Comparison of ENCODE assay signal across 8 cellular contexts in genomic region chr11:65430406-65431217, GRCh38. TPM values are rescaled to one million over a fixed set of nuclear protein-coding genes. Genes with fewer than 3 reads are reported as not detected.
DNase-seq lines count a peak whose midpoint lies in the region; ATAC-seq, FAIRE-seq and TF ChIP-seq lines count a peak whose summit lies in the region.

No MANE protein-coding gene starts in this region.

- FAIRE-seq in HepG2 (lab: Jason Lieb, UNC), result no peak

- H3K27me3 Mint-ChIP-seq in activated naive CD4-positive, alpha-beta T cell treated with anti-CD3 and anti-CD28 coated beads, Interleukin-2, amount 10 ng/mL, durations not matched to agents 7 days and 5 days, result no peaks in the 10 kb centered on the region
- H3K27me3 Mint-ChIP-seq in activated naive CD8-positive, alpha-beta T cell treated with anti-CD3 and anti-CD28 coated beads, Interleukin-2, amount 10 ng/mL, durations not matched to agents 7 days and 5 days, result no peaks in the 10 kb centered on the region

- H3K9me3 ChIP-seq in HepG2 (ENCODE audit: low read length), result no peaks in the 10 kb centered on the region
- H3K9me3 ChIP-seq in upper lobe of left lung, result no peaks in the 10 kb centered on the region

- peak overlapping the region; percentile 97 for H3K27ac Mint-ChIP-seq in activated naive CD4-positive, alpha-beta T cell treated with anti-CD3 and anti-CD28 coated beads, Interleukin-2, amount 10 ng/mL, durations not matched to agents 7 days and 5 days
- H3K27ac Mint-ChIP-seq in activated naive CD8-positive, alpha-beta T cell treated with anti-CD3 and anti-CD28 coated beads, Interleukin-2, amount 10 ng/mL, durations not matched to agents 7 days and 5 days, result peak overlapping the region; percentile 94

- peak; percentile 38 for DNase-seq in activated naive CD4-positive, alpha-beta T cell treated with anti-CD3 and anti-CD28 coated beads, Interleukin-2, amount 10 ng/mL, durations not matched to agents 7 days and 5 days
- no peak for DNase-seq in activated naive CD4-positive, alpha-beta T cell treated with Interleukin-2 at 50 U/mL for 16 hours
- DNase-seq in activated naive CD8-positive, alpha-beta T cell treated with anti-CD3 and anti-CD28 coated beads, Interleukin-2, amount 10 ng/mL, durations not matched to agents 7 days and 5 days, result peak; percentile 10
- DNase-seq in HepG2 (ENCODE audit: low spot score) (no peak), upper lobe of left lung (peak in 1 of 2 donors; percentile 21), GM10248 (ENCODE audit: extremely low spot score) (no peak)
- no peak for DNase-seq in effector CD8-positive, alpha-beta T cell (lab: John Stamatoyannopoulos, UW)

- TF ChIP-seq EP300 in HepG2 (IDR thresholded peaks at IDR 0.05; ENCODE audit: low read depth in 2 of 2, low read length in 2 of 2) (no peak), HepG2 (CRISPR knock-in tag; IDR thresholded peaks at IDR 0.05; ENCODE audit: borderline replicate concordance) (no peak), upper lobe of left lung (IDR thresholded peaks at IDR 0.05) (no peak)

- H3K4me2 ChIP-seq in HepG2 (ENCODE audit: low read depth, low read length), result peak overlapping the region; percentile 95

- peak; percentile 14 for ATAC-seq in activated naive CD8-positive, alpha-beta T cell treated with anti-CD3 and anti-CD28 coated beads, Interleukin-2, amount 10 ng/mL, durations not matched to agents 7 days and 5 days (ENCODE audit: low read depth)
- ATAC-seq in HepG2 (peak; percentile 1; the same call in 2 of the 3 replicates), upper lobe of left lung (ENCODE audit: low FRiP score in 2 of 2) (no peak), GM19463 (IDR thresholded peaks at IDR 0.05; ENCODE audit: unreplicated experiment) (no peak)

- peaks cover 88% of the 10 kb centered on the region for H3K4me1 Mint-ChIP-seq in activated naive CD4-positive, alpha-beta T cell treated with anti-CD3 and anti-CD28 coated beads, Interleukin-2, amount 10 ng/mL, durations not matched to agents 7 days and 5 days
- H3K4me1 Mint-ChIP-seq in activated naive CD8-positive, alpha-beta T cell treated with anti-CD3 and anti-CD28 coated beads, Interleukin-2, amount 10 ng/mL, durations not matched to agents 7 days and 5 days, result peaks cover 82% of the 10 kb centered on the region

- H2AFZ ChIP-seq in HepG2 (ENCODE audit: low read length), result no peak overlapping the region

- H3K27me3 ChIP-seq in HepG2 (ENCODE audit: control insufficient read depth in 1 of 2, insufficient read depth in 2 of 2, low read length in 2 of 2), result no peaks in the 10 kb centered on the region
- H3K27me3 ChIP-seq in upper lobe of left lung, result no peaks in the 10 kb centered on the region

- H3K27ac ChIP-seq in HepG2 (ENCODE audit: extremely low read length, insufficient read depth, low read length), result peak overlapping the region; percentile 41
- H3K27ac ChIP-seq in upper lobe of left lung, result peak overlapping the region; percentile 97 to 100 (median 100)

- H3K9me3 Mint-ChIP-seq in activated naive CD4-positive, alpha-beta T cell treated with anti-CD3 and anti-CD28 coated beads, Interleukin-2, amount 10 ng/mL, durations not matched to agents 7 days and 5 days, result no peaks in the 10 kb centered on the region
- no peaks in the 10 kb centered on the region for H3K9me3 Mint-ChIP-seq in activated naive CD8-positive, alpha-beta T cell treated with anti-CD3 and anti-CD28 coated beads, Interleukin-2, amount 10 ng/mL, durations not matched to agents 7 days and 5 days

- POLR2A ChIA-PET in activated naive CD8-positive, alpha-beta T cell treated with anti-CD3 and anti-CD28 coated beads, Interleukin-2, amount 10 ng/mL, durations not matched to agents 7 days and 5 days (lab: Charles Lee), result interaction anchor here (0.8 to 19.6 kb wide), 8 partner anchors 12 to 144 kb away, joined by 3 to 2884 read pairs (median 4); partner anchors contain the start of genes MALAT1, NEAT1 and ZNRD2
- POLR2A ChIA-PET in HepG2 (lab: Yijun Ruan, JAX), result interaction anchor here (0.8 to 17.8 kb wide), 6 partner anchors 13 to 72 kb away, joined by 3 to 952 read pairs (median 4); partner anchors contain the start of gene MALAT1
- POLR2A ChIA-PET in GM10248 (lab: Yijun Ruan, JAX), result interaction anchor here (0.9 to 1.6 kb wide), 6 partner anchors 11 to 80 kb away, joined by 3 to 7 read pairs (median 3); partner anchors contain the start of gene MALAT1

- TF ChIP-seq POLR2A in HepG2 (IDR thresholded peaks at IDR 0.05; ENCODE audit: insufficient read depth in 1 of 2, low read depth in 2 of 2, low read length in 2 of 2), result peak in 1 of 2 experiments; percentile 69; a peak in 2 of 4 replicates
- TF ChIP-seq POLR2A in upper lobe of left lung (IDR thresholded peaks at IDR 0.05), result no peak

- no TSS peak for BruUV-seq in HepG2 (replicated peaks; lab: Mats Ljungman, UMichigan)

- H3K36me3 Mint-ChIP-seq in activated naive CD4-positive, alpha-beta T cell treated with anti-CD3 and anti-CD28 coated beads, Interleukin-2, amount 10 ng/mL, durations not matched to agents 7 days and 5 days, result peaks cover 75% of the 10 kb centered on the region
- peaks cover 48% of the 10 kb centered on the region for H3K36me3 Mint-ChIP-seq in activated naive CD8-positive, alpha-beta T cell treated with anti-CD3 and anti-CD28 coated beads, Interleukin-2, amount 10 ng/mL, durations not matched to agents 7 days and 5 days

- H3K4me3 ChIP-seq in HepG2 (replicated peaks in 1 of 3; ENCODE audit: insufficient read depth in 1 of 3, low read depth in 2 of 3, low read length in 3 of 3) (0 out of 6 replicates have a peak overlapping the region, but pooled peaks of 1 of the 3 experiments have one; percentile 42), upper lobe of left lung (peak overlapping the region; percentile 0 to 79 (median 42))

- H3K4me1 ChIP-seq in HepG2 (ENCODE audit: insufficient read depth, low read length), result peaks cover 89% of the 10 kb centered on the region
- H3K4me1 ChIP-seq in upper lobe of left lung, result peaks cover 59 to 89% (median 73%) of the 10 kb centered on the region in 4 donors

- H3K36me3 ChIP-seq in HepG2 (replicated peaks in 1 of 2; ENCODE audit: control insufficient read depth in 1 of 2, insufficient read depth in 2 of 2, low read length in 2 of 2) (peaks cover 5 to 16% of the 10 kb centered on the region in 2 experiments; a peak in 4 of 5 replicates), upper lobe of left lung (peaks cover 13 to 81% (median 22%) of the 10 kb centered on the region in 4 donors)

- no peak for TF ChIP-seq CTCF in HepG2 (CRISPR knock-in tag; IDR thresholded peaks at IDR 0.05)
- TF ChIP-seq CTCF in upper lobe of left lung (IDR thresholded peaks at IDR 0.05), result no peak
- TF ChIP-seq CTCF in GM10248 (IDR thresholded peaks at IDR 0.05; ENCODE audit: control extremely low read depth, extremely low read depth, low read depth, missing control alignments), result no peak

- peak overlapping the region; percentile 87 for H3K4me3 Mint-ChIP-seq in activated naive CD4-positive, alpha-beta T cell treated with anti-CD3 and anti-CD28 coated beads, Interleukin-2, amount 10 ng/mL, durations not matched to agents 7 days and 5 days
- peak overlapping the region; percentile 100 for H3K4me3 Mint-ChIP-seq in activated naive CD8-positive, alpha-beta T cell treated with anti-CD3 and anti-CD28 coated beads, Interleukin-2, amount 10 ng/mL, durations not matched to agents 7 days and 5 days

- H3K79me2 ChIP-seq in HepG2 (ENCODE audit: insufficient read depth, low read length), result peaks cover 82% of the 10 kb centered on the region

- in situ Hi-C loops in HepG2 (cut with HindIII; ENCODE audit: extremely low pct_ligation_motif_present, low pct_unique_long_range_greater_than_20kb), result no loop called here

- WGBS in HepG2 (ENCODE audit: low lambda C conversion rate), result 72% methylated on average over 6 of the region's 6 CpGs
- WGBS in upper lobe of left lung, 2 donors, result 19 to 22% methylated on average over 6 of the region's 6 CpGs

- CTCF ChIA-PET in activated naive CD4-positive, alpha-beta T cell treated with anti-CD3 and anti-CD28 coated beads, Interleukin-2, amount 10 ng/mL, durations not matched to agents 7 days and 5 days (lab: Charles Lee), result interaction anchor here (0.8 to 1.3 kb wide), 7 partner anchors 10 to 79 kb away, joined by 3 to 6 read pairs (median 3); no protein-coding TSS in a partner anchor
- CTCF ChIA-PET in HepG2 (lab: Yijun Ruan, JAX; ENCODE audit: low intra/inter-chr PET ratio, low total read pairs) (interaction anchor here (1.6 kb wide), 1 partner anchor 15 kb away, joined by 6 read pairs; no protein-coding TSS in a partner anchor), GM10248 (lab: Yijun Ruan, JAX) (interaction anchor here (1.1 to 1.6 kb wide), 4 partner anchors 14 to 82 kb away, joined by 3 to 8 read pairs (median 4); no protein-coding TSS in a partner anchor)

- peaks cover 100% of the 10 kb centered on the region for H4K20me1 ChIP-seq in HepG2 (ENCODE audit: insufficient read depth, low read length)

- intact Hi-C loops in HepG2 (cut with micrococcal nuclease; ENCODE audit: unreplicated experiment), result no loop called here

- no peak for TF ChIP-seq RAD21 in HepG2 (CRISPR knock-in tag; IDR thresholded peaks at IDR 0.05)

- H3K9ac ChIP-seq in HepG2 (ENCODE audit: insufficient read depth, low read depth, low read length), result no peak overlapping the region

RNA-seq across cellular contexts. Expression of gene NEAT1, which starts 8.0 kb away (rescaled TPM):
- total RNA-seq in activated naive CD8-positive, alpha-beta T cell treated with anti-CD3 and anti-CD28 coated beads, Interleukin-2, amount 10 ng/mL, durations not matched to agents 7 days and 5 days, result 100 to 1,000 TPM; 402 to 407 TPM
- total RNA-seq in HepG2 (2016; rRNA removed; fragmentation: Illumina TruSeq; extraction: Trizol) (10.5 and 20.5 TPM in 2 replicates), upper lobe of left lung (1,000 to 10,000 TPM in 3 of 6 donors, 100 to 1,000 TPM in 3; 245 to 3,084 (median 1,019) TPM)
- 2.2 and 2.6 TPM in 2 replicates for total RNA-seq in HepG2 (2016; cell fraction: cytosol; rRNA removed; fragmentation: Illumina TruSeq; extraction: Trizol; ENCODE audit: low read depth)
- total RNA-seq in HepG2 (2016; cell fraction: insoluble cytoplasmic fraction; rRNA removed; fragmentation: Illumina TruSeq; extraction: Trizol), result 8.4 and 21.3 TPM in 2 replicates
- 7.8 and 8.3 TPM in 2 replicates for total RNA-seq in HepG2 (2016; cell fraction: membrane; rRNA removed; fragmentation: Illumina TruSeq; extraction: Trizol)
- 196 and 220 TPM in 2 replicates for total RNA-seq in HepG2 (2016; cell fraction: nucleus; rRNA removed; fragmentation: Illumina TruSeq; extraction: Trizol)
- 41.2 and 41.3 TPM in 2 replicates for polyA plus RNA-seq in HepG2 (2011; rRNA removed)
- 13.0 and 13.4 TPM in 2 replicates for polyA plus RNA-seq in HepG2 (2011; cell fraction: cytosol; rRNA removed)
- 222 and 327 TPM in 2 replicates for polyA plus RNA-seq in HepG2 (2011; cell fraction: nucleus; rRNA removed)
- polyA plus RNA-seq in HepG2 (2012), result 288 and 371 TPM in 2 replicates
- 3.6 and 4.3 TPM in 2 replicates for polyA plus RNA-seq in HepG2 (2016; cell fraction: cytosol; fragmentation: Illumina TruSeq; extraction: Trizol; ENCODE audit: low read depth)
- polyA plus RNA-seq in HepG2 (2016; cell fraction: insoluble cytoplasmic fraction; fragmentation: Illumina TruSeq; extraction: Trizol; ENCODE audit: low read depth), result 54.0 and 61.1 TPM in 2 replicates
- 47.1 and 54.4 TPM in 2 replicates for polyA plus RNA-seq in HepG2 (2016; cell fraction: membrane; fragmentation: Illumina TruSeq; extraction: Trizol; ENCODE audit: low read depth)
- polyA plus RNA-seq in HepG2 (2016; cell fraction: nucleus; fragmentation: Illumina TruSeq; extraction: Trizol; ENCODE audit: insufficient read depth, low read depth), result 577 and 628 TPM in 2 replicates
- 64.6 and 225 TPM in 2 replicates for polyA minus RNA-seq in HepG2 (2011; rRNA and poly(A)+ RNA removed; ENCODE audit: low replicate concordance)
- polyA minus RNA-seq in HepG2 (2011; cell fraction: cytosol; rRNA and poly(A)+ RNA removed), result 17.3 and 20.2 TPM in 2 replicates
- polyA minus RNA-seq in HepG2 (2011; cell fraction: nucleus; rRNA and poly(A)+ RNA removed), result 1,479 and 1,737 TPM in 2 replicates

RNA-seq across cellular contexts. Expression of gene FRMD8, which starts 44.2 kb away (rescaled TPM):
- total RNA-seq in activated naive CD8-positive, alpha-beta T cell treated with anti-CD3 and anti-CD28 coated beads, Interleukin-2, amount 10 ng/mL, durations not matched to agents 7 days and 5 days, result 10 to 100 TPM; 51.5 to 55.4 TPM
- 18.0 and 20.6 TPM in 2 replicates for total RNA-seq in HepG2 (2016; rRNA removed; fragmentation: Illumina TruSeq; extraction: Trizol)
- total RNA-seq in HepG2 (2016; cell fraction: cytosol; rRNA removed; fragmentation: Illumina TruSeq; extraction: Trizol; ENCODE audit: low read depth), result 2.2 and 2.9 TPM in 2 replicates
- total RNA-seq in HepG2 (2016; cell fraction: insoluble cytoplasmic fraction; rRNA removed; fragmentation: Illumina TruSeq; extraction: Trizol), result 17.5 and 22.6 TPM in 2 replicates
- total RNA-seq in HepG2 (2016; cell fraction: membrane; rRNA removed; fragmentation: Illumina TruSeq; extraction: Trizol), result 5.3 and 6.3 TPM in 2 replicates
- total RNA-seq in HepG2 (2016; cell fraction: nucleus; rRNA removed; fragmentation: Illumina TruSeq; extraction: Trizol), result 12.4 and 14.6 TPM in 2 replicates
- polyA plus RNA-seq in HepG2 (2011; rRNA removed), result 5.8 and 9.4 TPM in 2 replicates
- polyA plus RNA-seq in HepG2 (2011; cell fraction: cytosol; rRNA removed), result 5.9 and 6.7 TPM in 2 replicates
- 26.7 and 32.6 TPM in 2 replicates for polyA plus RNA-seq in HepG2 (2011; cell fraction: nucleus; rRNA removed)
- 3.5 and 5.2 TPM in 2 replicates for polyA plus RNA-seq in HepG2 (2012)
- 2.5 and 2.6 TPM in 2 replicates for polyA plus RNA-seq in HepG2 (2016; cell fraction: cytosol; fragmentation: Illumina TruSeq; extraction: Trizol; ENCODE audit: low read depth)
- polyA plus RNA-seq in HepG2 (2016; cell fraction: insoluble cytoplasmic fraction; fragmentation: Illumina TruSeq; extraction: Trizol; ENCODE audit: low read depth), result 13.5 and 17.1 TPM in 2 replicates
- 2.8 and 3.8 TPM in 2 replicates for polyA plus RNA-seq in HepG2 (2016; cell fraction: membrane; fragmentation: Illumina TruSeq; extraction: Trizol; ENCODE audit: low read depth)
- 21.4 and 24.7 TPM in 2 replicates for polyA plus RNA-seq in HepG2 (2016; cell fraction: nucleus; fragmentation: Illumina TruSeq; extraction: Trizol; ENCODE audit: insufficient read depth, low read depth)
- polyA minus RNA-seq in HepG2 (2011; rRNA and poly(A)+ RNA removed; ENCODE audit: low replicate concordance), result 22.3 and 24.3 TPM in 2 replicates
- polyA minus RNA-seq in HepG2 (2011; cell fraction: cytosol; rRNA and poly(A)+ RNA removed), result 5.4 and 6.2 TPM in 2 replicates
- 6.2 and 11.8 TPM in 2 replicates for polyA minus RNA-seq in HepG2 (2011; cell fraction: nucleus; rRNA and poly(A)+ RNA removed)
- total RNA-seq in upper lobe of left lung, result 10 to 100 TPM; 31.4 to 77.5 (median 45.8) TPM

RNA-seq across cellular contexts. Expression of gene SLC25A45, which starts 48.2 kb away (rescaled TPM):
- 10 to 100 TPM; 25.5 to 29.6 TPM for total RNA-seq in activated naive CD8-positive, alpha-beta T cell treated with anti-CD3 and anti-CD28 coated beads, Interleukin-2, amount 10 ng/mL, durations not matched to agents 7 days and 5 days
- total RNA-seq in HepG2 (2016; rRNA removed; fragmentation: Illumina TruSeq; extraction: Trizol), result 2.1 and 3.4 TPM in 2 replicates
- 0.79 and 1.0 TPM in 2 replicates for total RNA-seq in HepG2 (2016; cell fraction: cytosol; rRNA removed; fragmentation: Illumina TruSeq; extraction: Trizol; ENCODE audit: low read depth)
- total RNA-seq in HepG2 (2016; cell fraction: insoluble cytoplasmic fraction; rRNA removed; fragmentation: Illumina TruSeq; extraction: Trizol), result 1.9 TPM in 2 replicates
- total RNA-seq in HepG2 (2016; cell fraction: membrane; rRNA removed; fragmentation: Illumina TruSeq; extraction: Trizol), result 1.5 and 2.2 TPM in 2 replicates
- total RNA-seq in HepG2 (2016; cell fraction: nucleus; rRNA removed; fragmentation: Illumina TruSeq; extraction: Trizol), result 1.3 and 3.5 TPM in 2 replicates
- polyA plus RNA-seq in HepG2 (2011; rRNA removed), result 1.2 and 1.9 TPM in 2 replicates
- 0.95 and 0.99 TPM in 2 replicates for polyA plus RNA-seq in HepG2 (2011; cell fraction: cytosol; rRNA removed)
- polyA plus RNA-seq in HepG2 (2011; cell fraction: nucleus; rRNA removed), result 5.9 and 6.0 TPM in 2 replicates
- 2.0 and 4.1 TPM in 2 replicates for polyA plus RNA-seq in HepG2 (2012)
- 0.45 and 0.70 TPM in 2 replicates for polyA plus RNA-seq in HepG2 (2016; cell fraction: cytosol; fragmentation: Illumina TruSeq; extraction: Trizol; ENCODE audit: low read depth)
- polyA plus RNA-seq in HepG2 (2016; cell fraction: insoluble cytoplasmic fraction; fragmentation: Illumina TruSeq; extraction: Trizol; ENCODE audit: low read depth), result 1.3 and 1.6 TPM in 2 replicates
- polyA plus RNA-seq in HepG2 (2016; cell fraction: membrane; fragmentation: Illumina TruSeq; extraction: Trizol; ENCODE audit: low read depth), result 1.4 and 1.5 TPM in 2 replicates
- polyA plus RNA-seq in HepG2 (2016; cell fraction: nucleus; fragmentation: Illumina TruSeq; extraction: Trizol; ENCODE audit: insufficient read depth, low read depth), result 5.6 and 8.8 TPM in 2 replicates
- polyA minus RNA-seq in HepG2 (2011; rRNA and poly(A)+ RNA removed; ENCODE audit: low replicate concordance), result 1.9 and 7.2 TPM in 2 replicates
- 1.4 and 2.5 TPM in 2 replicates for polyA minus RNA-seq in HepG2 (2011; cell fraction: cytosol; rRNA and poly(A)+ RNA removed)
- 1.4 and 2.4 TPM in 2 replicates for polyA minus RNA-seq in HepG2 (2011; cell fraction: nucleus; rRNA and poly(A)+ RNA removed)
- 10 to 100 TPM in 4 of 6 donors, 1 to 10 TPM in 2; 5.5 to 40.8 (median 19.4) TPM for total RNA-seq in upper lobe of left lung

Comparison
In these comparisons a context has a peak if more than half of its experiments do, and no peak if none do; other contexts are left out.
1. DNase-seq: peak in activated naive CD4-positive, alpha-beta T cell treated with anti-CD3 and anti-CD28 coated beads, Interleukin-2, amount 10 ng/mL, durations not matched to agents 7 days and 5 days (single experiment) and activated naive CD8-positive, alpha-beta T cell treated with anti-CD3 and anti-CD28 coated beads, Interleukin-2, amount 10 ng/mL, durations not matched to agents 7 days and 5 days (single experiment); none in activated naive CD4-positive, alpha-beta T cell treated with Interleukin-2 at 50 U/mL for 16 hours (single experiment), HepG2 (single experiment), GM10248 (single experiment) and effector CD8-positive, alpha-beta T cell (single experiment).
2. ATAC-seq: peak in activated naive CD8-positive, alpha-beta T cell treated with anti-CD3 and anti-CD28 coated beads, Interleukin-2, amount 10 ng/mL, durations not matched to agents 7 days and 5 days (single experiment) and HepG2 (single experiment); none in upper lobe of left lung (0 of 2) and GM19463 (single experiment).